ENCODE assay signal across 1 cellular context in genomic region chr11:66593650-66594049, GRCh38.
TF ChIP-seq lines count a peak whose summit lies in the region.

No MANE protein-coding gene starts in this region.

TF ChIP-seq in endothelial cell of umbilical vein, 7 proteins besides CTCF, POLR2A, EP300 and RAD21:
- TF ChIP-seq POLR2AphosphoS5 (IDR thresholded peaks at IDR 0.05; ENCODE audit: insufficient read depth, low read depth, low read length) (no peak), MYC (IDR thresholded peaks at IDR 0.05; ENCODE audit: low read depth, low read length) (no peak), FOS (IDR thresholded peaks at IDR 0.05; ENCODE audit: borderline replicate concordance, insufficient read depth, low read length) (no peak), MAX (IDR thresholded peaks at IDR 0.05; ENCODE audit: insufficient read depth, insufficient read length) (no peak), JUN (IDR thresholded peaks at IDR 0.05; ENCODE audit: borderline replicate concordance, insufficient read depth, insufficient read length, low read depth) (no peak), EZH2 (IDR thresholded peaks at IDR 0.05; ENCODE audit: borderline replicate concordance, low read depth, low read length, severe bottlenecking) (no peak), GATA2 (IDR thresholded peaks at IDR 0.05; ENCODE audit: insufficient read depth, insufficient read length, low read depth, low read length) (no peak)
